14 cellular contexts compared by ENCODE assay signal in the genomic region with DNA sequence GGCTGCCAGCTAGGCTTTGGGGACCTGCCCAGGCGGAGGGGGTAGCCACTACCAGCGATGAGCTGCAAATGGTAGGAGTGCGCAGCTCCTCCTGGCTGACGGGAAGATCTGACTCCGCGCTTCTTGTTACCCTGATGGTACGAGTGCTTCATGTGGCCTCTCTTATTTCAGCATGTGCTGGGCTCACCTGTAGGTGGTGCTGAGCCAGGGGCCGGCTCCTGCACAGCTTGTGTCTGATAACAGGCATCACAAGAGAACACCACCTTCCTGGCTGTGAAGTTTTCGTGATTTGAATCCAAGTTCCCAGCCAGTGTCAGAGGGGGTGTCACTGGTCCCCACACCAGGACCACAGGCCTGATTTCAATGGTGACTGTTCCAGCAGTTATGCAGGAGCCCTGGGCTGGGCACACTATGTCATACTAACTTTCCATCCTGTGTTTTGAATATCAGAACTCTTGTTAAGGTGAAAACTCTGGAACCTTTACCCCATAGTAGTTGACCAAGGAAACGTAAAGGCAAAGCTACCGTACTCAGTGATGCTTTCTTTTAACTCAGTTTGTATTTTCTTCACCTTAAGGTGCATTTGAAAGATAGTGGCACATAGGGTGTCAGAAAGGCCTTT. TPM values are rescaled to one million over a fixed set of nuclear protein-coding genes. Genes with fewer than 3 reads are reported as not detected.
DNase-seq lines count a peak whose midpoint lies in the region; ATAC-seq, FAIRE-seq and TF ChIP-seq lines count a peak whose summit lies in the region.
"Had no signal": no experiment of that assay in that cellular context is flagged by ENCODE, and none has a peak within 500 bp of the region (broad histone marks: within the 10 kb centered on the region; RNA-seq: fewer than 3 reads in every experiment).

No MANE protein-coding gene starts in this region.

- ATAC-seq in GM19328 (IDR thresholded peaks at IDR 0.05; ENCODE audit: unreplicated experiment) (peak; percentile 13), HG02885 (IDR thresholded peaks at IDR 0.05; ENCODE audit: poor library complexity, unreplicated experiment) (peak; percentile 9), GM12878 (peak; percentile 36), HG03432 (IDR thresholded peaks at IDR 0.05; ENCODE audit: unreplicated experiment) (no peak)

- TF ChIP-seq CTCF in DOHH2 (IDR thresholded peaks at IDR 0.05; ENCODE audit: low read depth, low read length, poor library complexity, severe bottlenecking) (peak; percentile 49), GM12878 (IDR thresholded peaks at IDR 0.05 in 2 of 3, conservative IDR thresholded peaks at IDR 0.05 in 1 of 3; ENCODE audit: control insufficient read depth in 2 of 3, extremely low read depth in 1 of 3, insufficient read depth in 1 of 3, low read depth in 3 of 3, low read length in 3 of 3) (no peak; a peak in 1 of 6 replicates)

- RAD21 ChIA-PET in GM12878 (lab: Charles Lee; ENCODE audit: unreplicated experiment), result interaction anchor here (0.7 to 3.0 kb wide), 11 partner anchors 8 to 508 kb away, joined by 3 to 13 read pairs (median 3); no protein-coding TSS in a partner anchor

- H3K27ac ChIP-seq in DOHH2 (ENCODE audit: low read depth, low read length) (peak overlapping the region; percentile 86), GM12878 (ENCODE audit: control insufficient read depth, insufficient read depth) (peak overlapping the region; percentile 70)
- H3K27ac ChIP-seq: SJSA1 had no signal

- H3K79me2 ChIP-seq in DOHH2 (ENCODE audit: control insufficient read depth, low read length) (no peaks in the 10 kb centered on the region), GM12878 (ENCODE audit: control insufficient read depth, insufficient read depth, low read length) (no peaks in the 10 kb centered on the region)

- H3K27me3 ChIP-seq in DOHH2 (ENCODE audit: control insufficient read depth, low read length) (no peaks in the 10 kb centered on the region), GM12878 (replicated peaks in 1 of 2; ENCODE audit: control insufficient read depth in 2 of 2, insufficient read depth in 2 of 2, low read length in 1 of 2) (no peaks in the 10 kb centered on the region; a peak in 1 of 4 replicates)
- H3K27me3 ChIP-seq: adrenal gland had no signal

- peaks cover 6% of the 10 kb centered on the region; the same call in 1 of the 2 replicates for H3F3A ChIP-seq in DOHH2 (ENCODE audit: control insufficient read depth, insufficient read depth)

- no peak for TF ChIP-seq RAD21 in GM12878 (IDR thresholded peaks at IDR 0.05; ENCODE audit: insufficient read depth, low read depth, low read length)

- H3K9me3 ChIP-seq in DOHH2 (ENCODE audit: control insufficient read depth, insufficient read depth, low read length), result no peaks in the 10 kb centered on the region
- H3K9me3 ChIP-seq in GM12878 (replicated peaks; ENCODE audit: control insufficient read depth, insufficient read depth, low read length), result no peaks in the 10 kb centered on the region
- H3K9me3 ChIP-seq: adrenal gland, SJSA1 had no signal

- no TSS peak for BruUV-seq in GM12878 (replicated peaks; lab: Mats Ljungman, UMichigan)

- peaks cover 84% of the 10 kb centered on the region for H3K4me1 ChIP-seq in DOHH2 (ENCODE audit: control insufficient read depth, low read length)
- H3K4me1 ChIP-seq in GM12878 (ENCODE audit: control insufficient read depth, insufficient read depth, low read length), result peaks cover 22% of the 10 kb centered on the region
- H3K4me1 ChIP-seq: SJSA1 had no signal

- no peaks in the 10 kb centered on the region for H3K36me3 ChIP-seq in DOHH2 (ENCODE audit: control insufficient read depth, low read length)
- H3K36me3 ChIP-seq in GM12878 (ENCODE audit: control insufficient read depth in 2 of 2, insufficient read depth in 2 of 2, low read length in 1 of 2), result no peaks in the 10 kb centered on the region
- H3K36me3 ChIP-seq: adrenal gland, SJSA1 had no signal

- H3K4me2 ChIP-seq in DOHH2 (ENCODE audit: low read length), result peak overlapping the region; percentile 62
- H3K4me2 ChIP-seq in GM12878 (ENCODE audit: control insufficient read depth, insufficient read depth), result 0 out of 2 replicates have a peak overlapping the region, but pooled peaks have one; percentile 82

- POLR2A ChIA-PET in GM12878 (lab: Charles Lee), result interaction anchor here (0.6 to 1.0 kb wide), 4 partner anchors 16 to 43 kb away, joined by 3 to 9 read pairs (median 6); no protein-coding TSS in a partner anchor

- 71% methylated on average over 11 of the region's 11 CpGs for WGBS in GM12878 (ENCODE audit: insufficient coverage, insufficient replicate concordance, low lambda C conversion rate, missing lambda C conversion rate)

- no peak for DNase-seq in GM12878 (ENCODE audit: low read depth, low spot score)
- DNase-seq in effector CD8-positive, alpha-beta T cell (lab: John Stamatoyannopoulos, UW), result no peak
- no peak for DNase-seq in Ammon's horn (ENCODE audit: low spot score)
- DNase-seq in epidermal melanocyte (ENCODE audit: insufficient read length, low spot score), result no peak
- DNase-seq: activated CD8-positive, alpha-beta memory T cell treated with anti-CD3 and anti-CD28 coated beads, Interleukin-2, amount 50 U/mL, for 48 hours; cortex of kidney; DMS153; NCI-H510A had no signal

- peak overlapping the region; percentile 50 for H3K4me3 ChIP-seq in DOHH2 (ENCODE audit: low read length)
- H3K4me3 ChIP-seq in GM12878, result no peak overlapping the region
- H3K4me3 ChIP-seq: adrenal gland, SJSA1 had no signal

- H4K20me1 ChIP-seq in DOHH2 (ENCODE audit: control insufficient read depth, insufficient read depth, low read depth, low read length) (no peaks in the 10 kb centered on the region), GM12878 (ENCODE audit: control insufficient read depth, insufficient read depth) (no peaks in the 10 kb centered on the region)

- H3K9me2 ChIP-seq in DOHH2 (replicated peaks; ENCODE audit: control insufficient read depth, low read length), result no peaks in the 10 kb centered on the region

- FAIRE-seq in GM12878 (lab: Jason Lieb, UNC), result peak; percentile 57

- no peak overlapping the region for H3K9ac ChIP-seq in GM12878 (ENCODE audit: control insufficient read depth, insufficient read depth, low read length)

- TF ChIP-seq EP300 in GM12878 (IDR thresholded peaks at IDR 0.05; ENCODE audit: borderline replicate concordance in 1 of 2, control insufficient read depth in 1 of 2, low read depth in 2 of 2, low read length in 2 of 2), result no peak

- no peak for TF ChIP-seq POLR2A in GM12878 (IDR thresholded peaks at IDR 0.05; ENCODE audit: low read depth, low read length)

- intact Hi-C loops in GM12878 (cut with micrococcal nuclease; ENCODE audit: unreplicated experiment), result loop anchor here (10.0 kb wide), 1 partner anchor 88 kb away; no protein-coding TSS in a partner anchor

- CTCF ChIA-PET in GM12878 (lab: Yijun Ruan, JAX), result interaction anchor here (0.8 to 3.2 kb wide), 14 partner anchors 9 to 672 kb away, joined by 3 to 12 read pairs (median 4); partner anchors contain the start of gene NAPG

- peak overlapping the region; percentile 82 for H2AFZ ChIP-seq in GM12878 (ENCODE audit: control insufficient read depth, low read depth, low read length)

- SMC1A ChIA-PET in GM12878 (lab: Charles Lee; ENCODE audit: uncharacterized antibody, unreplicated experiment), result interaction anchor here (0.8 to 8.1 kb wide), 13 partner anchors 8 to 297 kb away, joined by 3 to 67 read pairs (median 5); partner anchors contain the start of gene NAPG

- in situ Hi-C loops in GM12878 (cut with MboI), result no loop called here

TF ChIP-seq in GM12878, 131 proteins besides CTCF, POLR2A, EP300 and RAD21:
- TF ChIP-seq NR2C1 (IDR thresholded peaks at IDR 0.05) (peak; percentile 20; the same call in 1 of the 2 replicates), ZNF217 (IDR thresholded peaks at IDR 0.05) (peak; percentile 63; the same call in 1 of the 2 replicates), SMARCA5 (IDR thresholded peaks at IDR 0.05) (peak; percentile 71; the same call in 1 of the 2 replicates), CHD2 (IDR thresholded peaks at IDR 0.05; ENCODE audit: borderline replicate concordance, low read depth, low read length) (no peak)

RNA-seq across cellular contexts. Expression of gene APCDD1, which starts 28.0 kb away (rescaled TPM):
- not detected in 2 replicates for total RNA-seq in GM12878 (2013; cell fraction: nucleolus; rRNA removed)
- total RNA-seq in GM12878 (2014; rRNA removed), result not detected in 2 replicates
- not detected in 2 replicates for total RNA-seq in GM12878 (2014; rRNA removed; fragmentation: Illumina TruSeq; extraction: Trizol)
- not detected in 2 replicates for total RNA-seq in GM12878 (2021)
- polyA plus RNA-seq in GM12878 (2011; ENCODE audit: low read depth), result not detected
- not detected in 2 replicates for polyA plus RNA-seq in GM12878 (2011; rRNA removed)
- polyA plus RNA-seq in GM12878 (2011; cell fraction: cytosol; rRNA removed), result not detected in 2 replicates
- not detected in 2 replicates for polyA plus RNA-seq in GM12878 (2011; cell fraction: nucleus; rRNA removed)
- polyA plus RNA-seq in GM12878 (2012), result not detected in 2 replicates
- polyA plus RNA-seq in GM12878 (2014; fragmentation: Illumina TruSeq; extraction: Trizol), result not detected in 2 replicates
- not detected for polyA plus RNA-seq in GM12878 (2014; fragmentation: Nextera tagmentation; extraction: Ambion mirVana)
- not detected in 2 replicates for polyA plus RNA-seq in GM12878 (2014; rRNA removed)
- polyA plus RNA-seq in GM12878 (2016; fragmentation: Nextera tagmentation; extraction: Ambion mirVana), result not detected
- not detected in 2 replicates for polyA minus RNA-seq in GM12878 (2011; rRNA and poly(A)+ RNA removed)
- polyA minus RNA-seq in GM12878 (2011; cell fraction: cytosol; rRNA and poly(A)+ RNA removed), result not detected in 2 replicates
- polyA minus RNA-seq in GM12878 (2011; cell fraction: nucleus; rRNA and poly(A)+ RNA removed), result not detected in 2 replicates
- total RNA-seq: SJSA1 had no signal

RNA-seq across cellular contexts. Expression of gene NAPG, which starts 43.4 kb away (rescaled TPM):
- 102 and 107 TPM in 2 replicates for total RNA-seq in GM12878 (2013; cell fraction: nucleolus; rRNA removed)
- total RNA-seq in GM12878 (2014; rRNA removed), result 23.2 and 28.1 TPM in 2 replicates
- total RNA-seq in GM12878 (2014; rRNA removed; fragmentation: Illumina TruSeq; extraction: Trizol), result 30.4 and 32.7 TPM in 2 replicates
- 22.4 and 23.7 TPM in 2 replicates for total RNA-seq in GM12878 (2021)
- 9.2 TPM for polyA plus RNA-seq in GM12878 (2011; ENCODE audit: low read depth)
- 34.8 and 52.2 TPM in 2 replicates for polyA plus RNA-seq in GM12878 (2011; rRNA removed)
- 12.0 and 12.3 TPM in 2 replicates for polyA plus RNA-seq in GM12878 (2011; cell fraction: cytosol; rRNA removed)
- polyA plus RNA-seq in GM12878 (2011; cell fraction: nucleus; rRNA removed), result 25.3 and 28.1 TPM in 2 replicates
- 16.4 and 16.5 TPM in 2 replicates for polyA plus RNA-seq in GM12878 (2012)
- 22.2 and 30.7 TPM in 2 replicates for polyA plus RNA-seq in GM12878 (2014; fragmentation: Illumina TruSeq; extraction: Trizol)
- 10 to 100 TPM; 20.5 to 24.3 TPM for polyA plus RNA-seq in GM12878 (2014; fragmentation: Nextera tagmentation; extraction: Ambion mirVana)
- polyA plus RNA-seq in GM12878 (2014; rRNA removed), result 14.3 and 20.6 TPM in 2 replicates
- 10 to 100 TPM; 26.5 to 27.1 TPM for polyA plus RNA-seq in GM12878 (2016; fragmentation: Nextera tagmentation; extraction: Ambion mirVana)
- 14.5 and 20.4 TPM in 2 replicates for polyA minus RNA-seq in GM12878 (2011; rRNA and poly(A)+ RNA removed)
- 10.3 and 10.8 TPM in 2 replicates for polyA minus RNA-seq in GM12878 (2011; cell fraction: cytosol; rRNA and poly(A)+ RNA removed)
- 17.0 and 28.7 TPM in 2 replicates for polyA minus RNA-seq in GM12878 (2011; cell fraction: nucleus; rRNA and poly(A)+ RNA removed)
